ENCODE assay signal across 8 cellular contexts in genomic region chr15:64355559-64356442, GRCh38. TPM values are rescaled to one million over a fixed set of nuclear protein-coding genes. Genes with fewer than 3 reads are reported as not detected.
DNase-seq lines count a peak whose midpoint lies in the region; ATAC-seq and TF ChIP-seq lines count a peak whose summit lies in the region.

CSNK1G1 (minus strand) TSS chr15:64356173; CDS start chr15:64300499, 55,674 bp downstream.

- H3K9me3 ChIP-seq in trophoblast cell (ENCODE audit: insufficient read depth, low read depth, low read length) (no peaks in the 10 kb centered on the region), transverse colon (no peaks in the 10 kb centered on the region)

- intact Hi-C loops in cardiac septum (cut with DNase I) (loop anchor here (1.0 to 5.0 kb wide), 2 partner anchors 32 to 148 kb away; no protein-coding TSS in a partner anchor), transverse colon (cut with DNase I; ENCODE audit: low total_unique reads) (no loop called here)

- H4K91ac ChIP-seq in trophoblast cell (ENCODE audit: low read depth, low read length) = peak within 1 kb of the TSS; percentile 92

- peak within 1 kb of the TSS; percentile 39 for H4K12ac ChIP-seq in trophoblast cell (ENCODE audit: low read depth, low read length)

- peak within 1 kb of the TSS; percentile 87 to 95 (median 95) for H3K4me3 Mint-ChIP-seq in T-cell

- peak; percentile 43 for TF ChIP-seq POLR2A in transverse colon (IDR thresholded peaks at IDR 0.05)

- H3K4me1 ChIP-seq in trophoblast cell (ENCODE audit: control insufficient read depth in 1 of 2, insufficient read depth in 2 of 2, low read length in 2 of 2) (no peaks in the 10 kb centered on the region), transverse colon (peaks cover 5 to 18% (median 15%) of the 10 kb centered on the region in 4 donors)

- H3K14ac ChIP-seq in trophoblast cell (ENCODE audit: low read length) = peak within 1 kb of the TSS; percentile 11

- ATAC-seq in HG02840 (IDR thresholded peaks at IDR 0.05; ENCODE audit: low FRiP score, unreplicated experiment) (peak; percentile 94), T-cell (replicated peaks in 1 of 4) (peak; percentile 99)

- 0 to 1% (median 1%) methylated on average over 47 to 54 of the region's 55 CpGs for WGBS in adipose tissue, 3 donors
- no CpG with 5 or more reads among the region's 55 CpGs for WGBS in trophoblast cell (ENCODE audit: extremely low coverage, insufficient coverage, insufficient read length)
- WGBS in transverse colon (ENCODE audit: low coverage in 1 of 2), 2 donors = 0% methylated on average over 1 to 33 of the region's 55 CpGs

- peak within 1 kb of the TSS; percentile 67 for H3K23ac ChIP-seq in trophoblast cell (ENCODE audit: low read length)

- peak within 1 kb of the TSS; percentile 64 for H3K4me3 ChIP-seq in GM12865 (ENCODE audit: low read depth, low read length)
- peak within 1 kb of the TSS; percentile 97 for H3K4me3 ChIP-seq in trophoblast cell (ENCODE audit: low read depth, low read length)
- peak within 1 kb of the TSS; percentile 76 to 88 (median 82) for H3K4me3 ChIP-seq in transverse colon

- CTCF ChIA-PET in T-cell (lab: Charles Lee) = interaction anchor here in 1 of 2 donors (0.6 kb wide), 1 partner anchor 146 kb away, joined by 3 read pairs; no protein-coding TSS in a partner anchor

- H3K79me2 ChIP-seq in trophoblast cell (ENCODE audit: control insufficient read depth, insufficient read depth, low read length, poor library complexity) = peaks cover 6% of the 10 kb centered on the region

- peaks cover 19 to 25% (median 20%) of the 10 kb centered on the region in 3 donors for H3K4me1 Mint-ChIP-seq in T-cell

- peaks cover 3 to 5% of the 10 kb centered on the region in 2 experiments for H3K36me3 ChIP-seq in trophoblast cell (ENCODE audit: control insufficient read depth in 1 of 2, insufficient read depth in 2 of 2, low read length in 2 of 2)
- H3K36me3 ChIP-seq in transverse colon = no peaks in the 10 kb centered on the region

- no peaks in the 10 kb centered on the region for H3K9me3 Mint-ChIP-seq in T-cell

- H3K27ac ChIP-seq in adipose tissue (ENCODE audit: low read depth, low read length) (peak within 1 kb of the TSS; percentile 68), trophoblast cell (ENCODE audit: low read depth, low read length) (peak within 1 kb of the TSS; percentile 72), transverse colon (peak within 1 kb of the TSS; percentile 73 to 89 (median 81))

- peak within 1 kb of the TSS; percentile 61 for H2BK120ac ChIP-seq in trophoblast cell (ENCODE audit: insufficient read depth, low read length, poor library complexity)

- no peak for TF ChIP-seq EP300 in transverse colon (IDR thresholded peaks at IDR 0.05; ENCODE audit: low read depth)

- peak within 1 kb of the TSS; percentile 65 for H2AFZ ChIP-seq in trophoblast cell (ENCODE audit: insufficient read depth, low read length, poor library complexity)

- DNase-seq in GM12865 (ENCODE audit: low read depth) = peak; percentile 96
- DNase-seq in NCI-H1436 treated with DMSO at 0.1 percent for 48 hours (lab: John Stamatoyannopoulos, UW) = peak; percentile 91
- DNase-seq in T-cell = peak; percentile 80 to 95 (median 90)
- DNase-seq in cardiac septum (ENCODE audit: low spot score) = peak; percentile 96
- peak; percentile 97 to 98 for DNase-seq in trophoblast cell
- DNase-seq in transverse colon = peak; percentile 93

- H4K8ac ChIP-seq in trophoblast cell (ENCODE audit: low read depth, low read length) = peak within 1 kb of the TSS; percentile 81

- H3K79me1 ChIP-seq in trophoblast cell (ENCODE audit: low read length) = peaks cover 7% of the 10 kb centered on the region

- peak within 1 kb of the TSS; percentile 80 for H3K4me2 ChIP-seq in trophoblast cell (ENCODE audit: low read length)

- in situ Hi-C loops in transverse colon (cut with MboI; ENCODE audit: low pct_ligation_motif_present in 1 of 4, low pct_unique_long_range_greater_than_20kb in 1 of 4, low sequenced_read_pairs in 3 of 4) = loop anchor here in 2 of 4 donors (10.0 to 25.0 kb wide), 2 partner anchors 141 to 144 kb away; no protein-coding TSS in a partner anchor

- H2BK5ac ChIP-seq in trophoblast cell (ENCODE audit: low read depth, low read length, poor library complexity) = peak within 1 kb of the TSS; percentile 65

- H3K4ac ChIP-seq in trophoblast cell (ENCODE audit: low read depth, low read length) = peak within 1 kb of the TSS; percentile 97

- H3K27me3 ChIP-seq in trophoblast cell (ENCODE audit: insufficient read depth, low read length) (no peaks in the 10 kb centered on the region), transverse colon (no peaks in the 10 kb centered on the region)

- H3K36me3 Mint-ChIP-seq in T-cell = no peaks in the 10 kb centered on the region

- H3K18ac ChIP-seq in trophoblast cell (ENCODE audit: low read length) = peak within 1 kb of the TSS; percentile 83

- H3K27me3 Mint-ChIP-seq in T-cell = no peaks in the 10 kb centered on the region

- H3K9ac ChIP-seq in trophoblast cell (ENCODE audit: low read length) = peak within 1 kb of the TSS; percentile 93

- no peak for TF ChIP-seq CTCF in GM12865 (IDR thresholded peaks at IDR 0.05; ENCODE audit: insufficient read depth, low read depth, low read length, missing control alignments)
- no peak for TF ChIP-seq CTCF in transverse colon (IDR thresholded peaks at IDR 0.05)

- peak within 1 kb of the TSS; percentile 87 to 88 for H3K27ac Mint-ChIP-seq in T-cell

- no peak within 1 kb of the TSS for H2BK12ac ChIP-seq in trophoblast cell (ENCODE audit: low read length)

- POLR2A ChIA-PET in T-cell (lab: Charles Lee) = no interaction called here

- peak within 1 kb of the TSS; percentile 74 for H2AK5ac ChIP-seq in trophoblast cell (ENCODE audit: low read length)

RNA-seq across cellular contexts. Expression of gene CSNK1G1, which starts in this region (rescaled TPM):
- 10 to 100 TPM; 22.3 to 25.6 (median 23.6) TPM for total RNA-seq in T-cell
- 1 to 10 TPM; 2.3 to 4.8 (median 2.9) TPM for polyA plus RNA-seq in adipose tissue
- 8.3 TPM for total RNA-seq in cardiac septum
- 11.6 and 12.6 TPM in 2 replicates for polyA plus RNA-seq in trophoblast cell (2013)
- 10 to 100 TPM in 3 of 4 donors, 1 to 10 TPM in 1; 6.2 to 34.4 (median 19.7) TPM for total RNA-seq in transverse colon

Comparison
In these comparisons a context has a peak if more than half of its experiments do, and no peak if none do; other contexts are left out.
1. Peak in every context shown above with its lines: DNase-seq, ATAC-seq, H3K4me3 ChIP-seq and H3K27ac ChIP-seq.